21 cellular contexts compared by ENCODE assay signal in genomic region chr12:63066136-63066535, GRCh38.
DNase-seq lines count a peak whose midpoint lies in the region; FAIRE-seq and TF ChIP-seq lines count a peak whose summit lies in the region.
"Had no signal": no experiment of that assay in that cellular context is flagged by ENCODE, and none has a peak within 500 bp of the region (broad histone marks: within the 10 kb centered on the region; RNA-seq: fewer than 3 reads in every experiment).

No MANE protein-coding gene starts in this region.

- WGBS in suprapubic skin: 100% methylated on average over 1 of the region's 1 CpG

- no peaks in the 10 kb centered on the region for H3K36me3 Mint-ChIP-seq in chondrocyte (ENCODE audit: low read depth)
- H3K36me3 Mint-ChIP-seq: CD4-positive, CD25-positive, alpha-beta regulatory T cell; CD8-positive, alpha-beta T cell had no signal

- no peak overlapping the region for H3K27ac Mint-ChIP-seq in chondrocyte (ENCODE audit: unreplicated experiment)
- H3K27ac Mint-ChIP-seq: B cell; CD4-positive, CD25-positive, alpha-beta regulatory T cell; CD8-positive, alpha-beta T cell had no signal

- FAIRE-seq in urothelium cell line (lab: Jason Lieb, UNC): peak; percentile 79
- FAIRE-seq: GM12892, H1 had no signal

- H3K4me3 Mint-ChIP-seq in chondrocyte (ENCODE audit: unreplicated experiment): no peak overlapping the region
- H3K4me3 Mint-ChIP-seq: B cell; CD4-positive, CD25-positive, alpha-beta regulatory T cell; CD8-positive, alpha-beta T cell had no signal

- H3K9ac ChIP-seq in parathyroid adenoma: no peak overlapping the region
- H3K9ac ChIP-seq: BLaER1, GM23248 had no signal

- peak; percentile 16 for DNase-seq in DMS53 (lab: John Stamatoyannopoulos, UW)
- DNase-seq in DMS53 treated with DMSO at 0.1 percent for 48 hours (lab: John Stamatoyannopoulos, UW; ENCODE audit: unreplicated experiment): no peak
- DNase-seq in cerebellar cortex (ENCODE audit: low spot score): peak; percentile 61
- no peak for DNase-seq in urothelium cell line (ENCODE audit: low spot score)
- DNase-seq in NCI-H446 (lab: John Stamatoyannopoulos, UW): no peak
- DNase-seq in chondrocyte (ENCODE audit: low spot score): no peak
- DNase-seq in suprapubic skin (ENCODE audit: low spot score in 2 of 2): no peak
- DNase-seq: CD4-positive, CD25-positive, alpha-beta regulatory T cell; CD8-positive, alpha-beta T cell; DMS79 treated with DMSO at 0.1 percent for 48 hours; GM23248; H7; HCEC 1CT had no signal

- no peaks in the 10 kb centered on the region for H3K36me3 ChIP-seq in parathyroid adenoma (ENCODE audit: control insufficient read depth, insufficient read depth, low read length)
- no peaks in the 10 kb centered on the region for H3K36me3 ChIP-seq in suprapubic skin
- H3K36me3 ChIP-seq: BLaER1 had no signal

- H3K4me1 ChIP-seq in parathyroid adenoma (no peaks in the 10 kb centered on the region), suprapubic skin (no peaks in the 10 kb centered on the region)

- TF ChIP-seq POLR2A in suprapubic skin (IDR thresholded peaks at IDR 0.05): no peak

- H3K4me3 ChIP-seq in parathyroid adenoma (ENCODE audit: low read depth, low read length): no peak overlapping the region
- H3K4me3 ChIP-seq in suprapubic skin: no peak overlapping the region
- H3K4me3 ChIP-seq: BLaER1, GM23248 had no signal

- TF ChIP-seq CTCF in parathyroid adenoma (IDR thresholded peaks at IDR 0.05) (no peak), chondrocyte (IDR thresholded peaks at IDR 0.05) (no peak), suprapubic skin (IDR thresholded peaks at IDR 0.05) (no peak)

- H2AFZ ChIP-seq in parathyroid adenoma: peak overlapping the region; percentile 47
- H2AFZ ChIP-seq: GM23248 had no signal

- no peaks in the 10 kb centered on the region for H3K27me3 Mint-ChIP-seq in chondrocyte (ENCODE audit: low read depth)
- H3K27me3 Mint-ChIP-seq: B cell; CD4-positive, CD25-positive, alpha-beta regulatory T cell had no signal

- no peaks in the 10 kb centered on the region for H3K79me2 ChIP-seq in parathyroid adenoma

- H3K4me2 ChIP-seq in parathyroid adenoma (ENCODE audit: low read length): no peak overlapping the region
- H3K4me2 ChIP-seq: BLaER1 had no signal

- H3K27me3 ChIP-seq in parathyroid adenoma (ENCODE audit: control insufficient read depth, insufficient read depth, low read length) (no peaks in the 10 kb centered on the region), suprapubic skin (no peaks in the 10 kb centered on the region)
- H3K27me3 ChIP-seq: BLaER1 had no signal

- H3K4me1 Mint-ChIP-seq in chondrocyte (ENCODE audit: low read depth): peaks cover 26% of the 10 kb centered on the region
- H3K4me1 Mint-ChIP-seq: B cell; CD4-positive, CD25-positive, alpha-beta regulatory T cell had no signal

- no peak for TF ChIP-seq EP300 in suprapubic skin (IDR thresholded peaks at IDR 0.05)

- H3K9me3 Mint-ChIP-seq in chondrocyte (ENCODE audit: low read depth): no peaks in the 10 kb centered on the region
- H3K9me3 Mint-ChIP-seq: CD8-positive, alpha-beta T cell had no signal

- H3K27ac ChIP-seq in parathyroid adenoma (no peak overlapping the region), suprapubic skin (no peak overlapping the region)
- H3K27ac ChIP-seq: 22Rv1, BLaER1, C4-2B, GM23248 had no signal

- H3K9me3 ChIP-seq in parathyroid adenoma (ENCODE audit: control insufficient read depth, low read length) (no peaks in the 10 kb centered on the region), suprapubic skin (no peaks in the 10 kb centered on the region)
- H3K9me3 ChIP-seq: BLaER1, Caco-2 had no signal

Comparison
In these comparisons a context has a peak if more than half of its experiments do, and no peak if none do; other contexts are left out.
1. DNase-seq: peak in DMS53 (single experiment) and cerebellar cortex (single experiment); none in DMS53 treated with DMSO at 0.1 percent for 48 hours (single experiment), urothelium cell line (single experiment), NCI-H446 (0 of 2), chondrocyte (single experiment) and suprapubic skin (0 of 2).